In genomic region chr5:126471247-126471646, GRCh38 we compare ENCODE assay signal across 25 cellular contexts. TPM values are rescaled to one million over a fixed set of nuclear protein-coding genes. Genes with fewer than 3 reads are reported as not detected.
DNase-seq lines count a peak whose midpoint lies in the region; TF ChIP-seq lines count a peak whose summit lies in the region.
"Had no signal": no experiment of that assay in that cellular context is flagged by ENCODE, and none has a peak within 500 bp of the region (broad histone marks: within the 10 kb centered on the region; RNA-seq: fewer than 3 reads in every experiment).

No MANE protein-coding gene starts in this region.

- intact Hi-C loops in thyroid gland (cut with DNase I), result no loop called here
- intact Hi-C loops in cardiac septum (cut with DNase I), result no loop called here

- peak overlapping the region; percentile 62 for H3K4me3 Mint-ChIP-seq in HFFc6
- H3K4me3 Mint-ChIP-seq: activated naive CD4-positive, alpha-beta T cell treated with anti-CD3 and anti-CD28 coated beads, Interleukin-2, amount 10 ng/mL, durations not matched to agents 7 days and 5 days; CD14-positive monocyte; stimulated activated naive CD8-positive, alpha-beta T cell treated with anti-CD3 and anti-CD28 coated beads, Interleukin-15, amount 100 ng/mL, for 72 hours had no signal

- peaks cover 14 to 57% of the 10 kb centered on the region in 2 donors for H3K4me1 ChIP-seq in thyroid gland

- peak overlapping the region; percentile 10 for H3K27ac ChIP-seq in brain microvascular endothelial cell
- H3K27ac ChIP-seq in thyroid gland, result peak overlapping the region in 2 of 3 donors; percentile 53 to 64

- H3K27ac Mint-ChIP-seq in HFFc6, result peak overlapping the region; percentile 93
- H3K27ac Mint-ChIP-seq: activated naive CD4-positive, alpha-beta T cell treated with anti-CD3 and anti-CD28 coated beads, Interleukin-2, amount 10 ng/mL, durations not matched to agents 7 days and 5 days; CD14-positive monocyte; stimulated activated naive CD8-positive, alpha-beta T cell treated with anti-CD3 and anti-CD28 coated beads, Interleukin-15, amount 100 ng/mL, for 72 hours had no signal

- TF ChIP-seq POLR2A in thyroid gland (IDR thresholded peaks at IDR 0.05), result no peak

- H3K36me3 ChIP-seq in brain microvascular endothelial cell (replicated peaks) (peaks cover 26% of the 10 kb centered on the region), thyroid gland (peaks cover 39 to 51% of the 10 kb centered on the region in 2 donors)

- no peaks in the 10 kb centered on the region for H3K9me3 Mint-ChIP-seq in HFFc6
- H3K9me3 Mint-ChIP-seq: activated naive CD4-positive, alpha-beta T cell treated with anti-CD3 and anti-CD28 coated beads, Interleukin-2, amount 10 ng/mL, durations not matched to agents 7 days and 5 days; CD14-positive monocyte; stimulated activated naive CD8-positive, alpha-beta T cell treated with anti-CD3 and anti-CD28 coated beads, Interleukin-15, amount 100 ng/mL, for 72 hours had no signal

- 68 to 100% methylated on average over 2 to 3 of the region's 3 CpGs for WGBS in thyroid gland, 2 donors

- in situ Hi-C loops in brain microvascular endothelial cell (cut with HindIII; ENCODE audit: low pct_ligation_motif_present, low sequenced_read_pairs), result no loop called here

- H3K27me3 Mint-ChIP-seq in HFFc6 (ENCODE audit: insufficient read depth), result peaks cover under 1% of the 10 kb centered on the region
- H3K27me3 Mint-ChIP-seq: activated naive CD4-positive, alpha-beta T cell treated with anti-CD3 and anti-CD28 coated beads, Interleukin-2, amount 10 ng/mL, durations not matched to agents 7 days and 5 days; stimulated activated naive CD8-positive, alpha-beta T cell treated with anti-CD3 and anti-CD28 coated beads, Interleukin-15, amount 100 ng/mL, for 72 hours had no signal

- no peaks in the 10 kb centered on the region for H3K9me3 ChIP-seq in thyroid gland
- H3K9me3 ChIP-seq: esophagus muscularis mucosa had no signal

- TF ChIP-seq CTCF in HFFc6 (IDR thresholded peaks at IDR 0.05) (no peak), brain microvascular endothelial cell (IDR thresholded peaks at IDR 0.05; ENCODE audit: low read depth, low read length, missing control alignments) (no peak), thyroid gland (IDR thresholded peaks at IDR 0.05) (no peak)

- H3K27me3 ChIP-seq in brain microvascular endothelial cell (replicated peaks) (no peaks in the 10 kb centered on the region), thyroid gland (no peaks in the 10 kb centered on the region)
- H3K27me3 ChIP-seq: esophagus muscularis mucosa had no signal

- DNase-seq in HFFc6, result no peak
- DNase-seq in brain microvascular endothelial cell, result no peak
- DNase-seq in left kidney (ENCODE audit: low read depth, low spot score), result peak; percentile 43
- no peak for DNase-seq in thyroid gland
- DNase-seq in DMS153 (lab: John Stamatoyannopoulos, UW), result no peak
- no peak for DNase-seq in cardiac septum (ENCODE audit: low spot score)
- no peak for DNase-seq in NCI-H1417 treated with DMSO at 0.1 percent for 48 hours (lab: John Stamatoyannopoulos, UW)
- DNase-seq in SK-N-DZ (ENCODE audit: low spot score), result no peak
- DNase-seq: activated CD4-positive, alpha-beta T cell treated with anti-CD3 and anti-CD28 coated beads for 4 hours; activated naive CD4-positive, alpha-beta T cell treated with anti-CD3 and anti-CD28 coated beads, Interleukin-2, amount 10 ng/mL, durations not matched to agents 7 days and 5 days; activated T-cell treated with anti-CD3 and anti-CD28 coated beads, Interleukin-2, amount 50 U/mL, for 48 hours; anterior cingulate cortex; effector memory CD4-positive, alpha-beta T cell; islet precursor cell; NCI-H1048; NCI-H1930; NCI-H226; NCI-H748 treated with DMSO at 0.1 percent for 48 hours; nucleus accumbens; SHP77; stimulated activated naive CD8-positive, alpha-beta T cell treated with anti-CD3 and anti-CD28 coated beads, Interleukin-15, amount 100 ng/mL, for 72 hours; T-helper 1 cell had no signal

- H3K4me3 ChIP-seq in brain microvascular endothelial cell (ENCODE audit: low read depth, low read length), result no peak overlapping the region
- no peak overlapping the region for H3K4me3 ChIP-seq in thyroid gland (replicated peaks in 1 of 3)
- H3K4me3 ChIP-seq: esophagus muscularis mucosa had no signal

- peaks cover 61% of the 10 kb centered on the region for H3K4me1 Mint-ChIP-seq in HFFc6 (ENCODE audit: low read depth)
- H3K4me1 Mint-ChIP-seq: activated naive CD4-positive, alpha-beta T cell treated with anti-CD3 and anti-CD28 coated beads, Interleukin-2, amount 10 ng/mL, durations not matched to agents 7 days and 5 days; CD14-positive monocyte; stimulated activated naive CD8-positive, alpha-beta T cell treated with anti-CD3 and anti-CD28 coated beads, Interleukin-15, amount 100 ng/mL, for 72 hours had no signal

- H3K36me3 Mint-ChIP-seq in HFFc6 (ENCODE audit: low read depth), result peaks cover 54% of the 10 kb centered on the region
- H3K36me3 Mint-ChIP-seq: activated naive CD4-positive, alpha-beta T cell treated with anti-CD3 and anti-CD28 coated beads, Interleukin-2, amount 10 ng/mL, durations not matched to agents 7 days and 5 days had no signal

RNA-seq across cellular contexts. Expression of gene GRAMD2B, which starts 48.0 kb away (rescaled TPM):
- total RNA-seq in HFFc6 (2021; fragmentation: NEBNext Ultra II Directional; extraction: Animal tissue kit (Norgen Biotek cat#: 25700)), result 100 to 1,000 TPM in 2 of 6 experiments, 10 to 100 TPM in 4; 69.2 to 154 (median 80.5) TPM
- total RNA-seq in thyroid gland (100 to 1,000 TPM in 3 of 4 donors, 10 to 100 TPM in 1; 68.1 to 115 (median 105) TPM), cardiac septum (33.4 TPM)
- polyA plus RNA-seq in SK-N-DZ (2014; cell fraction: cytosol; rRNA removed), result not detected in 2 replicates
- not detected in 2 replicates for polyA plus RNA-seq in SK-N-DZ (2014; cell fraction: nucleus; rRNA removed)
- total RNA-seq: OCI-LY7 had no signal
